28 cellular contexts compared by ENCODE assay signal in the genomic region with DNA sequence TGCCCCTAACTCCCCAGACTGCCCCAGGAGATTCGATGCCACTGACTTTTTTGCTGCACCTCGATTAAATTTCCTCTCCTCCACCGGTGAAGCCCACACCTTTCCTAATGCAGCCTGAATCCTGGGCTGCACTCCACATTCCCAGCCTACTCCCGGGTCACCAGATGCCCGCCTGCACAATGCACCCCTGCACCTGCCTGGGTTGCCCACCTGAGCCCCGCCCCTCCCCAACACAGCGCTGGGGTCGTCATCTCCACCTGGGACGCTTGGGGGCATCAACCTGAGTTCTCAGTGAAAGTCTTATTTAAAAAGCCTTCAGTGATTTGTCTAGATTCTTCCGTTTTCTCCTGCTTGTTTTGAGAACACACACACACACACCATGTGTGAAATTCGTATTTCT.
"Had no signal": no experiment of that assay in that cellular context is flagged by ENCODE, and none has a peak within 500 bp of the region (broad histone marks: within the 10 kb centered on the region; RNA-seq: fewer than 3 reads in every experiment).

No MANE protein-coding gene starts in this region.

- H3K9me3 ChIP-seq: ascending aorta, Peyer's patch, SJSA1 had no signal

- H3K27ac ChIP-seq: ascending aorta, cardiac muscle cell, Peyer's patch, SJSA1, VCaP had no signal

- H3K4me3 ChIP-seq: ascending aorta, cardiac muscle cell, Peyer's patch, SJSA1 had no signal

- H3K4me1 ChIP-seq: Peyer's patch, SJSA1 had no signal

- H3K27me3 ChIP-seq: ascending aorta, Peyer's patch had no signal

- H3K36me3 ChIP-seq: ascending aorta, cardiac muscle cell, Peyer's patch, SJSA1 had no signal

- ATAC-seq: activated CD8-positive, alpha-beta memory T cell treated with anti-CD3 and anti-CD28 coated beads, Interleukin-2, amount 10 ng/mL, durations not matched to agents 7 days and 5 days; activated naive CD8-positive, alpha-beta T cell treated with anti-CD3 and anti-CD28 coated beads, Interleukin-2, amount 50 U/mL, for 24 hours; PC-3 had no signal

- DNase-seq: activated CD4-positive, alpha-beta memory T cell treated with anti-CD3 and anti-CD28 coated beads, Interleukin-2, amount 10 ng/mL, durations not matched to agents 7 days and 5 days; activated CD4-positive, alpha-beta T cell treated with anti-CD3 and anti-CD28 coated beads for 1 hour; activated CD4-positive, alpha-beta T cell treated with anti-CD3 and anti-CD28 coated beads for 48 hours; activated CD4-positive, CD25-positive, alpha-beta regulatory T cell; activated CD8-positive, alpha-beta memory T cell treated with anti-CD3 and anti-CD28 coated beads for 24 hours; activated CD8-positive, alpha-beta memory T cell treated with anti-CD3 and anti-CD28 coated beads, Interleukin-2, amount 10 ng/mL, durations not matched to agents 7 days and 5 days; activated CD8-positive, alpha-beta memory T cell treated with anti-CD3 and anti-CD28 coated beads, Interleukin-2, amount 50 U/mL, for 48 hours; activated effector memory CD4-positive, alpha-beta T cell treated with Interleukin-2 at 50 U/mL for 16 hours; activated naive CD4-positive, alpha-beta T cell treated with anti-CD3 and anti-CD28 coated beads, Interleukin-2, amount 10 ng/mL, durations not matched to agents 7 days and 5 days; activated naive CD8-positive, alpha-beta T cell treated with anti-CD3 and anti-CD28 coated beads, Interleukin-2, amount 50 U/mL, for 24 hours; activated T-cell treated with anti-CD3 and anti-CD28 coated beads, Interleukin-2, amount 50 U/mL, for 48 hours; Karpas-422; NCI-H1105; NCI-H1417 treated with DMSO at 0.1 percent for 48 hours; NCI-H187 treated with DMSO at 0.1 percent for 48 hours; NCI-H2081 treated with DMSO at 0.1 percent for 48 hours; NCI-H345; NCI-H524 treated with DMSO at 0.1 percent for 48 hours; Peyer's patch; SW 1271; T-helper 1 cell; T-helper 2 cell; T-helper 9 cell had no signal
